In genomic region chr17:44921122-44921882, GRCh38 we compare ENCODE assay signal across 19 cellular contexts. TPM values are rescaled to one million over a fixed set of nuclear protein-coding genes. Genes with fewer than 3 reads are reported as not detected.
DNase-seq lines count a peak whose midpoint lies in the region; ATAC-seq, FAIRE-seq and TF ChIP-seq lines count a peak whose summit lies in the region.
"Had no signal": no experiment of that assay in that cellular context is flagged by ENCODE, and none has a peak within 500 bp of the region (broad histone marks: within the 10 kb centered on the region; RNA-seq: fewer than 3 reads in every experiment).

No MANE protein-coding gene starts in this region.

- peaks cover 2% of the 10 kb centered on the region for H3K4me1 Mint-ChIP-seq in activated CD4-positive, alpha-beta T cell treated with anti-CD3 and anti-CD28 coated beads, Interleukin-2, amount 10 ng/mL, durations not matched to agents 24 days and 14 days

- H3K27ac Mint-ChIP-seq in activated CD4-positive, alpha-beta T cell treated with anti-CD3 and anti-CD28 coated beads, Interleukin-2, amount 10 ng/mL, durations not matched to agents 24 days and 14 days, result no peak overlapping the region
- H3K27ac Mint-ChIP-seq: activated CD8-positive, alpha-beta T cell treated with anti-CD3 and anti-CD28 coated beads, Interleukin-2, amount 10 ng/mL, durations not matched to agents 7 days and 5 days; T-helper 2 cell treated with Interferon-gamma antibody and Interleukin-4, amounts not matched to agents 5 μg/mL and 100 μg/mL, for 36 hours had no signal

- 72 to 78% methylated on average over 11 of the region's 11 CpGs for WGBS in sigmoid colon, 2 donors

- peak; percentile 72 for DNase-seq in NCI-H82 (lab: John Stamatoyannopoulos, UW)
- no peak for DNase-seq in NCI-H82 treated with DMSO at 0.1 percent for 48 hours (lab: John Stamatoyannopoulos, UW; ENCODE audit: unreplicated experiment)
- peak; percentile 66 to 76 for DNase-seq in SJCRH30
- no peak for DNase-seq in left cardiac atrium
- peak; percentile 57 for DNase-seq in sigmoid colon
- DNase-seq in activated CD4-positive, alpha-beta T cell treated with anti-CD3 and anti-CD28 coated beads, Interleukin-2, amount 10 ng/mL, durations not matched to agents 24 days and 14 days, result no peak
- DNase-seq in HPDE6-E6E7 (ENCODE audit: extremely low spot score), result no peak
- DNase-seq in GM19239 (ENCODE audit: insufficient read length, low spot score), result no peak
- DNase-seq: activated CD8-positive, alpha-beta T cell treated with anti-CD3 and anti-CD28 coated beads, Interleukin-2, amount 10 ng/mL, durations not matched to agents 7 days and 5 days; DMS153; effector CD8-positive, alpha-beta T cell; GOT3; mammary epithelial cell; NCI-H187 treated with DMSO at 0.1 percent for 48 hours; OCI-M1 had no signal

- no peak for FAIRE-seq in GM19239 (lab: Jason Lieb, UNC)
- FAIRE-seq: A549 had no signal

- ATAC-seq in left cardiac atrium, result peak; percentile 10 to 44
- ATAC-seq: activated CD8-positive, alpha-beta T cell treated with anti-CD3 and anti-CD28 coated beads, Interleukin-2, amount 10 ng/mL, durations not matched to agents 7 days and 5 days had no signal

- no peaks in the 10 kb centered on the region for H3K27me3 ChIP-seq in SJCRH30
- H3K27me3 ChIP-seq in sigmoid colon, result no peaks in the 10 kb centered on the region
- H3K27me3 ChIP-seq: ovary had no signal

- H3K4me1 ChIP-seq in SJCRH30 (peaks cover 9% of the 10 kb centered on the region; the same call in 1 of the 2 replicates), sigmoid colon (peaks cover 0 to 19% (median 16%) of the 10 kb centered on the region in 4 donors)

- TF ChIP-seq POLR2A in sigmoid colon (IDR thresholded peaks at IDR 0.05), result no peak

- no peak overlapping the region for H3K4me3 ChIP-seq in SJCRH30
- H3K4me3 ChIP-seq in sigmoid colon, result no peak overlapping the region
- H3K4me3 ChIP-seq: A549, ovary had no signal

- H3K9me3 ChIP-seq in SJCRH30 (replicated peaks) (no peaks in the 10 kb centered on the region), sigmoid colon (no peaks in the 10 kb centered on the region)
- H3K9me3 ChIP-seq: A549, ovary had no signal

- H3K27ac ChIP-seq in SJCRH30 (no peak overlapping the region), sigmoid colon (no peak overlapping the region)
- H3K27ac ChIP-seq: ovary had no signal

- H3K9me3 Mint-ChIP-seq in activated CD4-positive, alpha-beta T cell treated with anti-CD3 and anti-CD28 coated beads, Interleukin-2, amount 10 ng/mL, durations not matched to agents 24 days and 14 days, result no peaks in the 10 kb centered on the region
- H3K9me3 Mint-ChIP-seq: T-helper 2 cell treated with Interferon-gamma antibody and Interleukin-4, amounts not matched to agents 5 μg/mL and 100 μg/mL, for 36 hours had no signal

- intact Hi-C loops in left cardiac atrium (cut with DNase I) (loop anchor here in 1 of 2 donors (5.0 kb wide), 1 partner anchor 211 kb away; the partner anchor contains the start of gene PLCD3), sigmoid colon (cut with DNase I) (loop anchor here (2.0 to 5.0 kb wide), 3 partner anchors 25 to 839 kb away; partner anchors contain the start of genes KIF18B and PLCD3)
- intact Hi-C loops in activated CD4-positive, alpha-beta T cell treated with anti-CD3 and anti-CD28 coated beads, Interleukin-2, amount 10 ng/mL, durations not matched to agents 24 days and 14 days (cut with micrococcal nuclease), result loop anchor here (2.0 kb wide), 1 partner anchor 177 kb away; no protein-coding TSS in a partner anchor

- H3K27me3 Mint-ChIP-seq in activated CD4-positive, alpha-beta T cell treated with anti-CD3 and anti-CD28 coated beads, Interleukin-2, amount 10 ng/mL, durations not matched to agents 24 days and 14 days, result peaks cover 29% of the 10 kb centered on the region

- peaks cover 6% of the 10 kb centered on the region; the same call in 1 of the 2 replicates for H3K36me3 ChIP-seq in SJCRH30
- H3K36me3 ChIP-seq in sigmoid colon, result no peaks in the 10 kb centered on the region
- H3K36me3 ChIP-seq: ovary had no signal

- H3K36me3 Mint-ChIP-seq in activated CD4-positive, alpha-beta T cell treated with anti-CD3 and anti-CD28 coated beads, Interleukin-2, amount 10 ng/mL, durations not matched to agents 24 days and 14 days (ENCODE audit: low read depth), result peaks cover 7% of the 10 kb centered on the region

- no peak for TF ChIP-seq CTCF in sigmoid colon (IDR thresholded peaks at IDR 0.05)

- H3K4me3 Mint-ChIP-seq in activated CD4-positive, alpha-beta T cell treated with anti-CD3 and anti-CD28 coated beads, Interleukin-2, amount 10 ng/mL, durations not matched to agents 24 days and 14 days, result no peak overlapping the region
- H3K4me3 Mint-ChIP-seq: activated CD8-positive, alpha-beta T cell treated with anti-CD3 and anti-CD28 coated beads, Interleukin-2, amount 10 ng/mL, durations not matched to agents 7 days and 5 days; T-helper 2 cell treated with Interferon-gamma antibody and Interleukin-4, amounts not matched to agents 5 μg/mL and 100 μg/mL, for 36 hours had no signal

- no peak for TF ChIP-seq EP300 in sigmoid colon (IDR thresholded peaks at IDR 0.05)

RNA-seq across cellular contexts. Expression of gene GFAP, which starts 6.0 kb away (rescaled TPM):
- 0.14 TPM in 1 of 2 replicates, not detected in the other for total RNA-seq in SJCRH30 (2014; rRNA removed; shearing (Covaris generic))
- total RNA-seq in left cardiac atrium (1 to 10 TPM; 2.3 to 4.0 TPM), sigmoid colon (not detected)
- polyA plus RNA-seq in sigmoid colon, result 1 to 10 TPM in 2 of 3 donors, not detected in 1; 1.3 to 2.4 TPM
- total RNA-seq in activated CD4-positive, alpha-beta T cell treated with anti-CD3 and anti-CD28 coated beads, Interleukin-2, amount 10 ng/mL, durations not matched to agents 24 days and 14 days, result not detected in 2 replicates
- total RNA-seq: activated CD8-positive, alpha-beta T cell treated with anti-CD3 and anti-CD28 coated beads, Interleukin-2, amount 10 ng/mL, durations not matched to agents 7 days and 5 days; glomerular endothelial cell had no signal
- polyA plus RNA-seq: mammary epithelial cell had no signal

RNA-seq across cellular contexts. Expression of gene EFTUD2, which starts 22.1 kb away (rescaled TPM):
- total RNA-seq in SJCRH30 (2014; rRNA removed; shearing (Covaris generic)), result 153 and 172 TPM in 2 replicates
- total RNA-seq in left cardiac atrium (10 to 100 TPM; 59.0 to 66.1 TPM), sigmoid colon (10 to 100 TPM; 33.7 to 93.1 (median 55.8) TPM)
- 10 to 100 TPM; 20.6 to 48.4 (median 21.6) TPM for polyA plus RNA-seq in sigmoid colon
- total RNA-seq in activated CD4-positive, alpha-beta T cell treated with anti-CD3 and anti-CD28 coated beads, Interleukin-2, amount 10 ng/mL, durations not matched to agents 24 days and 14 days, result 244 and 262 TPM in 2 replicates

RNA-seq across cellular contexts. Expression of gene KIF18B, which starts 26.3 kb away (rescaled TPM):
- total RNA-seq in SJCRH30 (2014; rRNA removed; shearing (Covaris generic)), result 31.0 and 36.3 TPM in 2 replicates
- under 1 TPM; 0.16 to 0.85 TPM for total RNA-seq in left cardiac atrium
- total RNA-seq in sigmoid colon, result 1 to 10 TPM in 1 of 4 donors, under 1 TPM in 3; under 0.01 to 1.4 (median 0.30) TPM
- polyA plus RNA-seq in sigmoid colon, result 10 to 100 TPM in 1 of 3 donors, 1 to 10 TPM in 1, under 1 TPM in 1; 0.60 to 10.5 (median 1.4) TPM
- total RNA-seq in activated CD4-positive, alpha-beta T cell treated with anti-CD3 and anti-CD28 coated beads, Interleukin-2, amount 10 ng/mL, durations not matched to agents 24 days and 14 days, result 42.1 and 42.7 TPM in 2 replicates

RNA-seq across cellular contexts. Expression of gene C1QL1, which starts 46.8 kb away (rescaled TPM):
- total RNA-seq in SJCRH30 (2014; rRNA removed; shearing (Covaris generic)), result 0.08 and 0.10 TPM in 2 replicates
- 1 to 10 TPM in 1 of 2 donors, under 1 TPM in 1; 0.94 to 2.9 TPM for total RNA-seq in left cardiac atrium
- 1 to 10 TPM in 2 of 4 donors, under 1 TPM in 2; 0.41 to 4.3 (median 1.3) TPM for total RNA-seq in sigmoid colon
- polyA plus RNA-seq in sigmoid colon, result 1 to 10 TPM in 2 of 3 donors, not detected in 1; 1.4 to 2.0 TPM
- total RNA-seq in activated CD4-positive, alpha-beta T cell treated with anti-CD3 and anti-CD28 coated beads, Interleukin-2, amount 10 ng/mL, durations not matched to agents 24 days and 14 days, result 0.21 and 0.42 TPM in 2 replicates

Comparison
In these comparisons a context has a peak if more than half of its experiments do, and no peak if none do; other contexts are left out.
1. DNase-seq: peak in NCI-H82 (single experiment), SJCRH30 (2 of 2) and sigmoid colon (single experiment); none in NCI-H82 treated with DMSO at 0.1 percent for 48 hours (single experiment), left cardiac atrium (single experiment), activated CD4-positive, alpha-beta T cell treated with anti-CD3 and anti-CD28 coated beads, Interleukin-2, amount 10 ng/mL, durations not matched to agents 24 days and 14 days (single experiment), HPDE6-E6E7 (single experiment) and GM19239 (single experiment).
2. RNA of gene KIF18B, which starts 26.3 kb away (total RNA-seq): 42.1 to 42.7 TPM in activated CD4-positive, alpha-beta T cell treated with anti-CD3 and anti-CD28 coated beads, Interleukin-2, amount 10 ng/mL, durations not matched to agents 24 days and 14 days and 31.0 to 36.3 TPM in SJCRH30; 0.16 to 0.85 TPM in left cardiac atrium and under 0.01 to 1.4 TPM in sigmoid colon; every median in the first group is over 10 times any median in the second.